Comparison of ENCODE assay signal across 25 cellular contexts in the genomic region with DNA sequence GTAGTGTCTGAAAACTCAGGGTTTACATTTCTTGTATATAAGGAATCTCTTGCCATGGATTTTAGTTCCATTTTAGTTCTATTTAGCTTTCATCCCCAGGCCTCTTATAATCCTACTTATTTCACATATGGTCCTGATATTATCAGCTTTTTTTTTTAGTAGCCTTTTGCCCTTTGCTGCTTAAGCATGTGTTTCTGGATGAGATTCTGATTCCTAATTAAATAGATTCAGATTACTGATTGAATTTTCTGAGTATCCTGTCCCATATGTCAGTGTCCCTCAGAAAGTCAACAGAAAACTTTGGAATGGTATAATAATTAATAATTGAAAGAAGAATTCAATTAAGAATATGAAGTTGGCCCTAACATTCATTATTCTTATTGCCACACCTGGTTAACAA.
"Had no signal": no experiment of that assay in that cellular context is flagged by ENCODE, and none has a peak within 500 bp of the region (broad histone marks: within the 10 kb centered on the region; RNA-seq: fewer than 3 reads in every experiment).

No MANE protein-coding gene starts in this region.

- ATAC-seq: left ventricle myocardium superior; lower lobe of right lung; natural killer cell; sciatic nerve; stimulated activated naive CD8-positive, alpha-beta T cell treated with anti-CD3 and anti-CD28 coated beads, Interleukin-15, amount 100 ng/mL, for 72 hours had no signal

- FAIRE-seq: endothelial cell of umbilical vein had no signal

- H3K27me3 Mint-ChIP-seq: stimulated activated naive CD8-positive, alpha-beta T cell treated with anti-CD3 and anti-CD28 coated beads, Interleukin-15, amount 100 ng/mL, for 72 hours; type B pancreatic cell had no signal

- H3K36me3 ChIP-seq: esophagus squamous epithelium, lower lobe of right lung, prostate gland, right atrium auricular region, suprapubic skin had no signal

- DNase-seq: effector memory CD4-positive, alpha-beta T cell; esophagus squamous epithelium; foreskin melanocyte; glutamatergic neuron; hypothalamus; immature natural killer cell; islet precursor cell; kidney glomerular epithelial cell; left ventricle myocardium superior; lower lobe of right lung; natural killer cell; stimulated activated CD4-positive, alpha-beta T cell treated with anti-CD3 and anti-CD28 coated beads, Interleukin-12 subunit alpha, Interleukin-12 subunit beta, amount 100 ng/mL, for 4 hours; stimulated activated CD4-positive, alpha-beta T cell treated with anti-CD3 and anti-CD28 coated beads, Interleukin-1b, Interleukin-23, amount 100 ng/mL, for 48 hours; stimulated activated CD4-positive, alpha-beta T cell treated with anti-CD3 and anti-CD28 coated beads, Interleukin-4, amount 100 ng/mL, for 1 hour; stimulated activated CD8-positive, alpha-beta memory T cell treated with anti-CD3 and anti-CD28 coated beads, Interleukin-4, amount 100 ng/mL, for 48 hours; stimulated activated naive CD4-positive, alpha-beta T cell; stimulated activated naive CD8-positive, alpha-beta T cell treated with anti-CD3 and anti-CD28 coated beads, Interleukin-15, amount 100 ng/mL, for 72 hours had no signal

- H3K27me3 ChIP-seq: esophagus squamous epithelium, right atrium auricular region, suprapubic skin had no signal

- H3K4me3 Mint-ChIP-seq: immature natural killer cell; natural killer cell; neural crest cell; stimulated activated naive CD8-positive, alpha-beta T cell treated with anti-CD3 and anti-CD28 coated beads, Interleukin-15, amount 100 ng/mL, for 72 hours had no signal

- H3K27ac Mint-ChIP-seq: immature natural killer cell; natural killer cell; stimulated activated naive CD8-positive, alpha-beta T cell treated with anti-CD3 and anti-CD28 coated beads, Interleukin-15, amount 100 ng/mL, for 72 hours; type B pancreatic cell had no signal

- H3K9me3 Mint-ChIP-seq: immature natural killer cell; natural killer cell; neural crest cell; stimulated activated naive CD8-positive, alpha-beta T cell treated with anti-CD3 and anti-CD28 coated beads, Interleukin-15, amount 100 ng/mL, for 72 hours; type B pancreatic cell had no signal

- H3K36me3 Mint-ChIP-seq: natural killer cell, type B pancreatic cell had no signal

- H3K4me1 ChIP-seq: prostate gland had no signal

- H3K4me3 ChIP-seq: esophagus squamous epithelium, lower lobe of right lung, prostate gland, right atrium auricular region, smooth muscle cell, suprapubic skin had no signal

- H3K4me1 Mint-ChIP-seq: immature natural killer cell; natural killer cell; stimulated activated naive CD8-positive, alpha-beta T cell treated with anti-CD3 and anti-CD28 coated beads, Interleukin-15, amount 100 ng/mL, for 72 hours had no signal

- H3K9me3 ChIP-seq: esophagus squamous epithelium, lower lobe of right lung, prostate gland, right atrium auricular region, suprapubic skin had no signal

- H3K27ac ChIP-seq: esophagus squamous epithelium, lower lobe of right lung, prostate gland, right atrium auricular region, suprapubic skin had no signal
